12 cellular contexts compared by ENCODE assay signal in genomic region chr6:155417454-155417853, GRCh38. TPM values are rescaled to one million over a fixed set of nuclear protein-coding genes. Genes with fewer than 3 reads are reported as not detected.
A peak's percentile ranks its signal among the peaks of the same experiment; 100 is the strongest.
DNase-seq lines count a peak whose midpoint lies in the region; ATAC-seq and TF ChIP-seq lines count a peak whose summit lies in the region.
"Had no signal": no experiment of that assay in that cellular context is flagged by ENCODE, and none has a peak within 500 bp of the region (broad histone marks: within the 10 kb centered on the region; RNA-seq: fewer than 3 reads in every experiment).

No MANE protein-coding gene starts in this region.

- H3K27me3 Mint-ChIP-seq in Calu3 (ENCODE audit: unreplicated experiment) = no peaks in the 10 kb centered on the region
- no peaks in the 10 kb centered on the region for H3K27me3 Mint-ChIP-seq in activated T-helper 1 cell treated with anti-CD3 and anti-CD28 coated beads, Interleukin-12 subunit alpha, Interleukin-12 subunit beta, Interleukin-2, Interleukin-4 antibody, amounts not matched to agents 30 ng/mL and 10 ng/mL and 1 ng/mL, durations not matched to agents 14 hours and 24 hours and 36 hours (ENCODE audit: insufficient read depth)
- no peaks in the 10 kb centered on the region for H3K27me3 Mint-ChIP-seq in naive thymus-derived CD4-positive, alpha-beta T cell

- peak overlapping the region; percentile 30 for H3K4me3 Mint-ChIP-seq in Calu3 (ENCODE audit: low read depth, unreplicated experiment)
- peak overlapping the region; percentile 73 for H3K4me3 Mint-ChIP-seq in activated T-helper 1 cell treated with anti-CD3 and anti-CD28 coated beads, Interleukin-12 subunit alpha, Interleukin-12 subunit beta, Interleukin-2, Interleukin-4 antibody, amounts not matched to agents 30 ng/mL and 10 ng/mL and 1 ng/mL, durations not matched to agents 14 hours and 24 hours and 36 hours
- peak overlapping the region in 9 of 10 donors; percentile 77 to 89 (median 83) for H3K4me3 Mint-ChIP-seq in naive thymus-derived CD4-positive, alpha-beta T cell

- no peaks in the 10 kb centered on the region for H3K27me3 ChIP-seq in naive thymus-derived CD4-positive, alpha-beta T cell (ENCODE audit: control insufficient read depth in 2 of 2, insufficient read depth in 2 of 2, low read length in 2 of 2)
- H3K27me3 ChIP-seq: gastrocnemius medialis, SJCRH30 had no signal

- H3K9me3 ChIP-seq in naive thymus-derived CD4-positive, alpha-beta T cell (ENCODE audit: control insufficient read depth in 2 of 3, low read length in 3 of 3) = no peaks in the 10 kb centered on the region
- H3K9me3 ChIP-seq: gastrocnemius medialis, SJCRH30 had no signal

- no peak for TF ChIP-seq CTCF in Calu3 (IDR thresholded peaks at IDR 0.05; ENCODE audit: unreplicated experiment)

- H3K9me3 Mint-ChIP-seq in Calu3 (ENCODE audit: low read depth, unreplicated experiment) = peaks cover 2% of the 10 kb centered on the region
- H3K9me3 Mint-ChIP-seq in activated T-helper 1 cell treated with anti-CD3 and anti-CD28 coated beads, Interleukin-12 subunit alpha, Interleukin-12 subunit beta, Interleukin-2, Interleukin-4 antibody, amounts not matched to agents 30 ng/mL and 10 ng/mL and 1 ng/mL, durations not matched to agents 14 hours and 24 hours and 36 hours = no peaks in the 10 kb centered on the region
- no peaks in the 10 kb centered on the region for H3K9me3 Mint-ChIP-seq in naive thymus-derived CD4-positive, alpha-beta T cell
- H3K9me3 Mint-ChIP-seq: nephron had no signal

- ATAC-seq in HG03108 (IDR thresholded peaks at IDR 0.05; ENCODE audit: unreplicated experiment) = peak; percentile 32
- no peak for ATAC-seq in naive thymus-derived CD4-positive, alpha-beta T cell

- intact Hi-C loops in Calu3 (cut with micrococcal nuclease; ENCODE audit: unreplicated experiment) = no loop called here
- intact Hi-C loops in activated T-helper 1 cell treated with anti-CD3 and anti-CD28 coated beads, Interleukin-12 subunit alpha, Interleukin-12 subunit beta, Interleukin-2, Interleukin-4 antibody, amounts not matched to agents 30 ng/mL and 10 ng/mL and 1 ng/mL, durations not matched to agents 14 hours and 24 hours and 36 hours (cut with micrococcal nuclease) = loop anchor here (5.0 to 10.0 kb wide), 3 partner anchors 95 to 1687 kb away; no protein-coding TSS in a partner anchor
- intact Hi-C loops in naive thymus-derived CD4-positive, alpha-beta T cell (cut with micrococcal nuclease) = loop anchor here (5.0 to 10.0 kb wide), 4 partner anchors 685 to 1360 kb away; partner anchors contain the start of genes ARID1B (in 1 of the 2) and SCAF8 (in 1 of the 2)

- H3K4me3 ChIP-seq in naive thymus-derived CD4-positive, alpha-beta T cell (ENCODE audit: low read length) = no peak overlapping the region
- H3K4me3 ChIP-seq: SJCRH30 had no signal

- no peaks in the 10 kb centered on the region for H3K36me3 ChIP-seq in naive thymus-derived CD4-positive, alpha-beta T cell (ENCODE audit: control insufficient read depth in 2 of 3, insufficient read depth in 3 of 3, low read length in 3 of 3)
- H3K36me3 ChIP-seq: gastrocnemius medialis, SJCRH30 had no signal

- H3K27ac ChIP-seq in naive thymus-derived CD4-positive, alpha-beta T cell (ENCODE audit: low read depth, low read length) = peak overlapping the region; percentile 84
- no peak overlapping the region for H3K27ac ChIP-seq in caudate nucleus (ENCODE audit: low read depth, low read length)
- H3K27ac ChIP-seq: gastrocnemius medialis, SJCRH30 had no signal

- POLR2A ChIA-PET in naive thymus-derived CD4-positive, alpha-beta T cell (lab: Charles Lee) = interaction anchor here (0.8 kb wide), 1 partner anchor 102 kb away, joined by 5 read pairs; no protein-coding TSS in a partner anchor

- H3K4me1 Mint-ChIP-seq in Calu3 (ENCODE audit: low read depth, unreplicated experiment) = peaks cover 16% of the 10 kb centered on the region
- peaks cover 44% of the 10 kb centered on the region for H3K4me1 Mint-ChIP-seq in activated T-helper 1 cell treated with anti-CD3 and anti-CD28 coated beads, Interleukin-12 subunit alpha, Interleukin-12 subunit beta, Interleukin-2, Interleukin-4 antibody, amounts not matched to agents 30 ng/mL and 10 ng/mL and 1 ng/mL, durations not matched to agents 14 hours and 24 hours and 36 hours (ENCODE audit: low read depth)
- H3K4me1 Mint-ChIP-seq in naive thymus-derived CD4-positive, alpha-beta T cell = peaks cover 22 to 50% (median 38%) of the 10 kb centered on the region in 7 donors

- no peaks in the 10 kb centered on the region for H3K36me3 Mint-ChIP-seq in Calu3 (ENCODE audit: insufficient read depth, unreplicated experiment)
- peaks cover 4% of the 10 kb centered on the region for H3K36me3 Mint-ChIP-seq in activated T-helper 1 cell treated with anti-CD3 and anti-CD28 coated beads, Interleukin-12 subunit alpha, Interleukin-12 subunit beta, Interleukin-2, Interleukin-4 antibody, amounts not matched to agents 30 ng/mL and 10 ng/mL and 1 ng/mL, durations not matched to agents 14 hours and 24 hours and 36 hours (ENCODE audit: low read depth)
- H3K36me3 Mint-ChIP-seq in naive thymus-derived CD4-positive, alpha-beta T cell = peaks cover 0 to 5% (median 0%) of the 10 kb centered on the region in 5 donors

- BruUV-seq in Calu3 (replicated peaks; lab: Mats Ljungman, UMichigan) = no TSS peak

- H3K27ac Mint-ChIP-seq in Calu3 (ENCODE audit: unreplicated experiment) = peak overlapping the region; percentile 63
- peak overlapping the region; percentile 100 for H3K27ac Mint-ChIP-seq in activated T-helper 1 cell treated with anti-CD3 and anti-CD28 coated beads, Interleukin-12 subunit alpha, Interleukin-12 subunit beta, Interleukin-2, Interleukin-4 antibody, amounts not matched to agents 30 ng/mL and 10 ng/mL and 1 ng/mL, durations not matched to agents 14 hours and 24 hours and 36 hours
- H3K27ac Mint-ChIP-seq in naive thymus-derived CD4-positive, alpha-beta T cell = peak overlapping the region; percentile 93 to 99 (median 97)

- H3K4me1 ChIP-seq in naive thymus-derived CD4-positive, alpha-beta T cell (ENCODE audit: control insufficient read depth in 2 of 2, insufficient read depth in 2 of 2, low read length in 2 of 2) = peaks cover 6 to 15% of the 10 kb centered on the region in 2 donors
- H3K4me1 ChIP-seq: SJCRH30 had no signal

- DNase-seq in Calu3 = no peak
- DNase-seq in activated T-helper 1 cell treated with anti-CD3 and anti-CD28 coated beads, Interleukin-12 subunit alpha, Interleukin-12 subunit beta, Interleukin-2, Interleukin-4 antibody, amounts not matched to agents 30 ng/mL and 10 ng/mL and 1 ng/mL, durations not matched to agents 14 hours and 24 hours and 36 hours (ENCODE audit: low spot score) = no peak
- DNase-seq in naive thymus-derived CD4-positive, alpha-beta T cell = no peak
- no peak for DNase-seq in NCI-H1930 (lab: John Stamatoyannopoulos, UW)
- DNase-seq in SIG-M5 treated with dmso at 0.1 percent for 504 hours (lab: John Stamatoyannopoulos, UW; ENCODE audit: unreplicated experiment) = no peak
- DNase-seq in NCI-H2227 (lab: John Stamatoyannopoulos, UW; ENCODE audit: unreplicated experiment) = no peak
- DNase-seq in caudate nucleus (lab: John Stamatoyannopoulos, UW) = no peak
- DNase-seq: activated gamma-delta T cell, gastrocnemius medialis, SJCRH30 had no signal

- CTCF ChIA-PET in Calu3 (lab: Charles Lee) = interaction anchor here (0.8 kb wide), 1 partner anchor 394 kb away, joined by 5 read pairs; no protein-coding TSS in a partner anchor
- CTCF ChIA-PET in naive thymus-derived CD4-positive, alpha-beta T cell (lab: Charles Lee) = interaction anchor here (0.7 kb wide), 1 partner anchor 90 kb away, joined by 3 read pairs; no protein-coding TSS in a partner anchor

RNA-seq across cellular contexts. Expression of gene NOX3, which starts 38.2 kb away (rescaled TPM):
- not detected in 2 replicates for total RNA-seq in Calu3 (2022)
- total RNA-seq in activated T-helper 1 cell treated with anti-CD3 and anti-CD28 coated beads, Interleukin-12 subunit alpha, Interleukin-12 subunit beta, Interleukin-2, Interleukin-4 antibody, amounts not matched to agents 30 ng/mL and 10 ng/mL and 1 ng/mL, durations not matched to agents 14 hours and 24 hours and 36 hours = not detected in 2 replicates
- not detected for total RNA-seq in naive thymus-derived CD4-positive, alpha-beta T cell
- polyA plus RNA-seq in naive thymus-derived CD4-positive, alpha-beta T cell = not detected
- total RNA-seq: gastrocnemius medialis, SJCRH30 had no signal

Comparison
In these comparisons a context has a peak if more than half of its experiments do, and no peak if none do; other contexts are left out.
1. H3K4me3 Mint-ChIP-seq: peak in every context shown above with its lines; median percentile 83 in naive thymus-derived CD4-positive, alpha-beta T cell; 73 in activated T-helper 1 cell treated with anti-CD3 and anti-CD28 coated beads, Interleukin-12 subunit alpha, Interleukin-12 subunit beta, Interleukin-2, Interleukin-4 antibody, amounts not matched to agents 30 ng/mL and 10 ng/mL and 1 ng/mL, durations not matched to agents 14 hours and 24 hours and 36 hours; 30 in Calu3.